ENCODE assay signal across 8 cellular contexts in genomic region chr12:132218915-132219314, GRCh38.
DNase-seq lines count a peak whose midpoint lies in the region; ATAC-seq lines count a peak whose summit lies in the region.

No MANE protein-coding gene starts in this region.

- peak; percentile 37 to 80 (median 61) for DNase-seq in NCI-H1417 (lab: John Stamatoyannopoulos, UW)
- no peak for DNase-seq in NCI-H1417 treated with DMSO at 0.1 percent for 48 hours (lab: John Stamatoyannopoulos, UW)
- peak; percentile 54 for DNase-seq in NCI-H1105 (lab: John Stamatoyannopoulos, UW)
- DNase-seq in activated CD8-positive, alpha-beta memory T cell treated with anti-CD3 and anti-CD28 coated beads, Interleukin-2, amount 50 U/mL, for 4 hours, result peak; percentile 43
- DNase-seq in hepatic stellate cell (ENCODE audit: low spot score), result peak; percentile 60
- no peak for DNase-seq in G401 (ENCODE audit: low spot score)

- H3K9me3 Mint-ChIP-seq in stimulated activated memory B cell treated with anti-CD40 and anti-IgM and Interleukin-4, amounts not matched to agents 10 μg/mL and 1 μg/mL and 100 μg/mL, for 72 hours, result peaks cover 11% of the 10 kb centered on the region

- peaks cover 5% of the 10 kb centered on the region for H3K36me3 Mint-ChIP-seq in stimulated activated memory B cell treated with anti-CD40 and anti-IgM and Interleukin-4, amounts not matched to agents 10 μg/mL and 1 μg/mL and 100 μg/mL, for 72 hours

- ATAC-seq in stimulated activated memory B cell treated with anti-CD40 and anti-IgM and Interleukin-4, amounts not matched to agents 10 μg/mL and 1 μg/mL and 100 μg/mL, for 72 hours, result peak; percentile 18
- no peak for ATAC-seq in GM21723 (IDR thresholded peaks at IDR 0.05; ENCODE audit: unreplicated experiment)

- H3K27me3 Mint-ChIP-seq in stimulated activated memory B cell treated with anti-CD40 and anti-IgM and Interleukin-4, amounts not matched to agents 10 μg/mL and 1 μg/mL and 100 μg/mL, for 72 hours, result peaks cover 38% of the 10 kb centered on the region

- H3K27ac Mint-ChIP-seq in stimulated activated memory B cell treated with anti-CD40 and anti-IgM and Interleukin-4, amounts not matched to agents 10 μg/mL and 1 μg/mL and 100 μg/mL, for 72 hours, result no peak overlapping the region

- in situ Hi-C loops in G401 (cut with HindIII; ENCODE audit: low sequenced_read_pairs), result no loop called here

- H3K4me3 Mint-ChIP-seq in stimulated activated memory B cell treated with anti-CD40 and anti-IgM and Interleukin-4, amounts not matched to agents 10 μg/mL and 1 μg/mL and 100 μg/mL, for 72 hours, result no peak overlapping the region

- H3K4me1 Mint-ChIP-seq in stimulated activated memory B cell treated with anti-CD40 and anti-IgM and Interleukin-4, amounts not matched to agents 10 μg/mL and 1 μg/mL and 100 μg/mL, for 72 hours, result peaks cover 10% of the 10 kb centered on the region

Comparison
In these comparisons a context has a peak if more than half of its experiments do, and no peak if none do; other contexts are left out.
1. DNase-seq: peak in NCI-H1417 (3 of 3), NCI-H1105 (single experiment), activated CD8-positive, alpha-beta memory T cell treated with anti-CD3 and anti-CD28 coated beads, Interleukin-2, amount 50 U/mL, for 4 hours (single experiment) and hepatic stellate cell (single experiment); none in NCI-H1417 treated with DMSO at 0.1 percent for 48 hours (single experiment) and G401 (single experiment).